In the genomic region with DNA sequence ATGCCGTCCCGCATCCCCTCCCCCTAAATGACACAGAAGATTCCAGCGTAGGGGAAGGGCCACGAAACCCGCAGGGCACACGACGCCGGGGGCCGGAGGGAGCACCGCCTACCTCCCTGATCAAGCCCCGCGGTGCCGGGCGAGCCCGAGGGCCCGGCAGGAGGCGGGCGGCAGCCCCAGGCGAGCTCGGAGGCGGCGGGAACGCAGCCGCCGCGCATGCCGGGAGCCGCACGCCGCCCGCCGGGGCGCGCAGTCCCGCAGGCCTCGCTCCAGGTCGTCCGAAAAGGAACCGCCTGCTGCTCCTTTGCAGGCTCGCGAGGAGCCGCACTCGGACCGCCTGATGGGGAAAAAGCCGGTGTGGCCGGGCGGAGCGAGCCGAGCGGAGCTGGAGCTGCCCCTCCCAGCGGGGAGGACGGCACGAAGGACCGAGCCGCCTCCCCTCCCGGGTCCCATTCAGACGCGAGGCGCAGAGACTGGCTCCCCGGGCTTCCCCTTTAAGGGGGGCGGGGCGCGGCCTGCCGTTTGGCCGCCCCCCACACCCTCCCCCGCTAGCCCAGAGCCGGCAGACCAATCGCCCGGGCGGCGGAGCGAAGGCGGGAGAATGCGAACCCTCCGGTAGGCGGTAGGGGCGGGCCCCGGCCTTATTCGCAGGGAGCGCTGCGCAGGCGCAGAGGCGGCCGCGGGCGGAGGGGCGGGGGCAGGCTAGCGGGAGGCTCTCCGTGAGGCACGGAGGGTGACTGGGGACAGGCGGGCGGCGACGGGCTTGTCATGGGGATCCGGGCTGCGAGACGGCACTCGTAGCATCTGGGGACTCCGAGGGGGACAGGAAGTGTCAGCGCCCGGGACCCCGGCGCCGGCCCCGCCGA, we compare ENCODE assay signal across 1 cellular context.
TF ChIP-seq lines count a peak whose summit lies in the region.

No MANE protein-coding gene starts in this region.

TF ChIP-seq in HepG2, 621 proteins besides CTCF, POLR2A, EP300 and RAD21 (continued from another document):
- TF ChIP-seq FOXP4 (CRISPR knock-in tag; IDR thresholded peaks at IDR 0.05) = no peak
- no peak for TF ChIP-seq ZNF510 (CRISPR knock-in tag; IDR thresholded peaks at IDR 0.05; ENCODE audit: low read depth)
- TF ChIP-seq PCBP1 (IDR thresholded peaks at IDR 0.05; ENCODE audit: borderline replicate concordance, low read depth, low read length) = no peak
TF ChIP-seq in HepG2: peak in this region for 205.
